ENCODE assay signal across 8 cellular contexts in the genomic region with DNA sequence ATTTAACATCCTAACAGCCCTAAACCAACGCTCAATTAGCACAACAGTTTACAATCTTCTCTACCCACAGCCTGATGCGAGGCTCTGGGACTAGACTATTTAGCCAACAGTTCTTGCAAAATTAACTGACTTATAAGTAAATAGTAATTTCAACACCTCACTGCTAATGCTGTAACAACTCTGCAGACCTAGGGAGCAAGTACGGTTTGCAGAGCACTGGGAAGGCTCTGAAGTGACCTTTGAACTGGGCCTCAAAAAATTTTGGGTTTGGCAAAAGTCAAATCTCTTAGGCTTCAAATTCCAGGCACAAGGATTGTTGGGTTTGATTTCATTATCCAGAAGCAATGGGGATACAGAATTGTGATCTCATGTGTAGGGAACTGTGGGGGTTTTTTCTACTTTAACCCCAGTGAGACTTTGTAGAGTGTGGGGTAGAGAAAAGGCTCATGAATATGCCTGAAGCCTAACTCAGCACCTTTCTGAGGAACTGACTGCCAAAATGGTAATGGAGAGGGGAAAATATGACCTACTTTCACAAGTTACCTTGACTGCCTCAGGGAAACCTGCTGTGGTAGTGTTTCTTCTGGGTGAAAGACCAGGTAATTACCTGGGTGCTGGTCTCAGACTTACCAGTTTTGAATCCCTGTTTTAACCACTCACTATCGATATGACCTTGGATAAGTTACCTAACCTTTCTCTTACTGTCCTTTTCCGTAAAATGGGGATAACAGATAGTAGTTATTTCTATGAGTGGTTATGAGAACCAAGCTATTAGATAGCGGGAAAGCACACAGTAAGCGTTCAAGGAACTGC. TPM values are rescaled to one million over a fixed set of nuclear protein-coding genes. Genes with fewer than 3 reads are reported as not detected.
DNase-seq lines count a peak whose midpoint lies in the region; ATAC-seq and TF ChIP-seq lines count a peak whose summit lies in the region.

No MANE protein-coding gene starts in this region.

- DNase-seq in DND-41, result no peak
- DNase-seq in NT2/D1 (ENCODE audit: low read depth, low spot score), result no peak
- DNase-seq in osteocyte (ENCODE audit: extremely low spot score, unreplicated experiment), result no peak
- no peak for DNase-seq in NCI-H82 treated with DMSO at 0.1 percent for 48 hours (lab: John Stamatoyannopoulos, UW; ENCODE audit: unreplicated experiment)
- DNase-seq in NCI-H1092 (lab: John Stamatoyannopoulos, UW), result no peak
- DNase-seq in NCI-H2107 treated with DMSO at 0.1 percent for 48 hours (lab: John Stamatoyannopoulos, UW; ENCODE audit: unreplicated experiment), result no peak
- no peak for DNase-seq in ACHN

- H3K27ac Mint-ChIP-seq in osteocyte (ENCODE audit: unreplicated experiment), result peak overlapping the region; percentile 98

- H3K4me2 ChIP-seq in DND-41 (ENCODE audit: insufficient read depth, low read length), result peak overlapping the region; percentile 98

- H3K9me3 Mint-ChIP-seq in osteocyte (ENCODE audit: unreplicated experiment), result no peaks in the 10 kb centered on the region

- H3K27me3 Mint-ChIP-seq in osteocyte (ENCODE audit: unreplicated experiment), result no peaks in the 10 kb centered on the region

- H3K36me3 ChIP-seq in DND-41 (ENCODE audit: insufficient read depth, low read length), result peaks cover 46% of the 10 kb centered on the region
- peaks cover 60% of the 10 kb centered on the region for H3K36me3 ChIP-seq in NT2/D1 (ENCODE audit: insufficient read depth, insufficient read length, low read length)
- peaks cover 11% of the 10 kb centered on the region for H3K36me3 ChIP-seq in ectodermal cell (ENCODE audit: control insufficient read depth, insufficient read depth, low read length)

- H3K4me3 Mint-ChIP-seq in osteocyte (ENCODE audit: unreplicated experiment), result peak overlapping the region; percentile 89

- peak overlapping the region; percentile 77 for H2AFZ ChIP-seq in DND-41 (ENCODE audit: low read depth, low read length)

- H3K4me3 ChIP-seq in DND-41 (ENCODE audit: low read depth in 1 of 2, low read length in 2 of 2) (peak overlapping the region in 1 of 2 experiments; percentile 92; a peak in 2 of 4 replicates), NT2/D1 (ENCODE audit: insufficient read length, low read depth) (peak overlapping the region; percentile 75), ectodermal cell (ENCODE audit: insufficient read depth, low read depth, low read length) (peak overlapping the region; percentile 77)

- TF ChIP-seq CTCF in DND-41 (IDR thresholded peaks at IDR 0.05; ENCODE audit: borderline replicate concordance, extremely low read depth, low read length, poor library complexity, severe bottlenecking), result no peak
- no peak for TF ChIP-seq CTCF in osteocyte (IDR thresholded peaks at IDR 0.05)

- peaks cover 29% of the 10 kb centered on the region for H3K4me1 Mint-ChIP-seq in osteocyte (ENCODE audit: unreplicated experiment)

- H3K9ac ChIP-seq in DND-41 (ENCODE audit: low read depth, low read length) (peak overlapping the region; percentile 95), NT2/D1 (ENCODE audit: insufficient read length, low read depth) (peak overlapping the region; percentile 88)

- H3K27ac ChIP-seq in DND-41 (ENCODE audit: low read length) (peak overlapping the region; percentile 94), ectodermal cell (ENCODE audit: insufficient read depth, low read depth, low read length, poor library complexity, severe bottlenecking) (peak overlapping the region; percentile 41)

- ATAC-seq in DND-41 (ENCODE audit: insufficient read depth, low read depth), result no peak

- peaks cover 38% of the 10 kb centered on the region for H3K79me2 ChIP-seq in DND-41 (ENCODE audit: insufficient read depth, low read length)

- H3K4me1 ChIP-seq in DND-41 (ENCODE audit: insufficient read depth, low read length) (peaks cover 40% of the 10 kb centered on the region), NT2/D1 (ENCODE audit: insufficient read depth, insufficient read length) (peaks cover 15% of the 10 kb centered on the region), ectodermal cell (ENCODE audit: control insufficient read depth, insufficient read depth, low read length) (peaks cover 11% of the 10 kb centered on the region)

- in situ Hi-C loops in ACHN (cut with HindIII; ENCODE audit: low pct_ligation_motif_present, low pct_unique_long_range_greater_than_20kb, low sequenced_read_pairs), result no loop called here

- H3K9me3 ChIP-seq in DND-41 (ENCODE audit: insufficient read depth, low read length, severe bottlenecking) (no peaks in the 10 kb centered on the region), NT2/D1 (ENCODE audit: insufficient read depth, low read length) (no peaks in the 10 kb centered on the region), ectodermal cell (ENCODE audit: control insufficient read depth, low read length) (no peaks in the 10 kb centered on the region)

- peaks cover 19% of the 10 kb centered on the region for H4K20me1 ChIP-seq in DND-41 (ENCODE audit: insufficient read depth, low read length)

- H3K36me3 Mint-ChIP-seq in osteocyte (ENCODE audit: unreplicated experiment), result peaks cover 14% of the 10 kb centered on the region

- H3K27me3 ChIP-seq in DND-41 (ENCODE audit: insufficient read depth, low read length, poor library complexity), result no peaks in the 10 kb centered on the region
- H3K27me3 ChIP-seq in NT2/D1 (ENCODE audit: insufficient read depth, insufficient read length), result no peaks in the 10 kb centered on the region
- no peaks in the 10 kb centered on the region for H3K27me3 ChIP-seq in ectodermal cell (ENCODE audit: control insufficient read depth, insufficient read depth, low read length, poor library complexity, severe bottlenecking)

- WGBS in ectodermal cell, 2 experiments, result 86 to 90% methylated on average over 7 of the region's 7 CpGs

RNA-seq across cellular contexts. Expression of gene TXLNA, which starts 0.9 kb away (rescaled TPM):
- polyA plus RNA-seq in ectodermal cell (2013, experiment 1 of 4), result 50.6 TPM
- polyA plus RNA-seq in ectodermal cell (2013, experiment 2 of 4), result 53.2 TPM
- polyA plus RNA-seq in ectodermal cell (2013, experiment 3 of 4), result 35.1 TPM
- polyA plus RNA-seq in ectodermal cell (2013, experiment 4 of 4), result 39.0 TPM
- 77.3 and 77.8 TPM in 2 replicates for total RNA-seq in osteocyte

RNA-seq across cellular contexts. Expression of gene CCDC28B, which starts 21.8 kb away (rescaled TPM):
- 20.6 TPM for polyA plus RNA-seq in ectodermal cell (2013, experiment 1 of 4)
- polyA plus RNA-seq in ectodermal cell (2013, experiment 2 of 4), result 19.3 TPM
- polyA plus RNA-seq in ectodermal cell (2013, experiment 3 of 4), result 19.4 TPM
- polyA plus RNA-seq in ectodermal cell (2013, experiment 4 of 4), result 24.3 TPM
- total RNA-seq in osteocyte, result 24.0 and 29.9 TPM in 2 replicates

RNA-seq across cellular contexts. Expression of gene IQCC, which starts 26.9 kb away (rescaled TPM):
- polyA plus RNA-seq in ectodermal cell (2013, experiment 1 of 4), result 7.4 TPM
- 8.1 TPM for polyA plus RNA-seq in ectodermal cell (2013, experiment 2 of 4)
- 7.8 TPM for polyA plus RNA-seq in ectodermal cell (2013, experiment 3 of 4)
- polyA plus RNA-seq in ectodermal cell (2013, experiment 4 of 4), result 8.0 TPM
- 3.0 and 3.1 TPM in 2 replicates for total RNA-seq in osteocyte

RNA-seq across cellular contexts. Expression of gene DCDC2B, which starts 30.3 kb away (rescaled TPM):
- polyA plus RNA-seq in ectodermal cell (2013, experiment 1 of 4), result not detected
- not detected for polyA plus RNA-seq in ectodermal cell (2013, experiment 2 of 4)
- polyA plus RNA-seq in ectodermal cell (2013, experiment 3 of 4), result not detected
- polyA plus RNA-seq in ectodermal cell (2013, experiment 4 of 4), result not detected
- total RNA-seq in osteocyte, result not detected in 2 replicates

RNA-seq across cellular contexts. Expression of gene TMEM234, which starts 43.6 kb away (rescaled TPM):
- polyA plus RNA-seq in ectodermal cell (2013, experiment 1 of 4), result 12.5 TPM
- 15.7 TPM for polyA plus RNA-seq in ectodermal cell (2013, experiment 2 of 4)
- 11.5 TPM for polyA plus RNA-seq in ectodermal cell (2013, experiment 3 of 4)
- 13.5 TPM for polyA plus RNA-seq in ectodermal cell (2013, experiment 4 of 4)
- 27.9 and 30.7 TPM in 2 replicates for total RNA-seq in osteocyte
